In genomic region chr11:106131998-106132397, GRCh38 we compare ENCODE assay signal across 29 cellular contexts.
"Had no signal": no experiment of that assay in that cellular context is flagged by ENCODE, and none has a peak within 500 bp of the region (broad histone marks: within the 10 kb centered on the region; RNA-seq: fewer than 3 reads in every experiment).

No MANE protein-coding gene starts in this region.

- H3K27ac Mint-ChIP-seq: activated CD4-positive, alpha-beta T cell treated with anti-CD3 and anti-CD28 coated beads for 36 hours; activated CD8-positive, alpha-beta T cell treated with anti-CD3 and anti-CD28 coated beads, Interleukin-2, amount 10 ng/mL, durations not matched to agents 7 days and 5 days; activated naive CD4-positive, alpha-beta T cell treated with anti-CD3 and anti-CD28 coated beads, Interleukin-2, amount 50 U/mL, for 72 hours; activated naive CD8-positive, alpha-beta T cell treated with anti-CD3 and anti-CD28 coated beads, Interleukin-2, amount 50 U/mL, for 24 hours had no signal

- H3K36me3 Mint-ChIP-seq: activated naive CD4-positive, alpha-beta T cell treated with anti-CD3 and anti-CD28 coated beads, Interleukin-2, amount 50 U/mL, for 72 hours; brain had no signal

- H3K4me3 Mint-ChIP-seq: activated CD4-positive, alpha-beta T cell treated with anti-CD3 and anti-CD28 coated beads for 36 hours; activated CD8-positive, alpha-beta T cell treated with anti-CD3 and anti-CD28 coated beads, Interleukin-2, amount 10 ng/mL, durations not matched to agents 7 days and 5 days; activated naive CD8-positive, alpha-beta T cell treated with anti-CD3 and anti-CD28 coated beads, Interleukin-2, amount 50 U/mL, for 24 hours; activated T-cell treated with anti-CD3 and anti-CD28 coated beads, Interleukin-2, amount 50 U/mL, for 4 hours; brain; central memory CD8-positive, alpha-beta T cell had no signal

- H3K27ac ChIP-seq: SK-N-MC, VCaP had no signal

- H3K4me3 ChIP-seq: K562, SK-N-MC had no signal

- DNase-seq: activated CD4-positive, alpha-beta T cell treated with anti-CD3 and anti-CD28 coated beads for 36 hours; activated CD8-positive, alpha-beta memory T cell treated with anti-CD3 and anti-CD28 coated beads, Interleukin-2, amount 50 U/mL, for 48 hours; activated CD8-positive, alpha-beta T cell treated with anti-CD3 and anti-CD28 coated beads, Interleukin-2, amount 10 ng/mL, durations not matched to agents 7 days and 5 days; activated effector memory CD4-positive, alpha-beta T cell treated with anti-CD3 and anti-CD28 coated beads, Interleukin-2, amount 50 U/mL, for 16 hours; activated naive CD4-positive, alpha-beta T cell treated with Interleukin-2 at 50 U/mL for 16 hours; activated naive CD8-positive, alpha-beta T cell treated with anti-CD3 and anti-CD28 coated beads, Interleukin-2, amount 50 U/mL, for 24 hours; activated T-cell treated with anti-CD3 and anti-CD28 coated beads, Interleukin-2, amount 50 U/mL, for 4 hours; amygdala; Karpas-422; MM.1S; NCI-H146; NCI-H2029; NCI-H2107; NCI-H2171 treated with DMSO at 0.1 percent for 48 hours; NCI-H345; NCI-H510A; NCI-H82; NK-92 treated with Interleukin-12 subunit alpha and Interleukin-12 subunit beta, amount 100 ng/mL, for 24 hours; OCI-M1; RPMI8226; T-helper 1 cell had no signal

- H3K9me3 Mint-ChIP-seq: activated naive CD4-positive, alpha-beta T cell treated with anti-CD3 and anti-CD28 coated beads, Interleukin-2, amount 50 U/mL, for 72 hours; activated naive CD8-positive, alpha-beta T cell treated with anti-CD3 and anti-CD28 coated beads, Interleukin-2, amount 50 U/mL, for 24 hours; activated T-cell treated with anti-CD3 and anti-CD28 coated beads, Interleukin-2, amount 50 U/mL, for 4 hours; brain; central memory CD8-positive, alpha-beta T cell had no signal

- ATAC-seq: activated CD4-positive, alpha-beta T cell treated with anti-CD3 and anti-CD28 coated beads for 36 hours; activated CD8-positive, alpha-beta T cell treated with anti-CD3 and anti-CD28 coated beads, Interleukin-2, amount 10 ng/mL, durations not matched to agents 7 days and 5 days; activated naive CD8-positive, alpha-beta T cell treated with anti-CD3 and anti-CD28 coated beads, Interleukin-2, amount 50 U/mL, for 24 hours; activated T-cell treated with anti-CD3 and anti-CD28 coated beads, Interleukin-2, amount 50 U/mL, for 4 hours; K562; Panc1; Right ventricle myocardium inferior had no signal

- H3K4me1 Mint-ChIP-seq: activated CD4-positive, alpha-beta T cell treated with anti-CD3 and anti-CD28 coated beads for 36 hours; activated naive CD8-positive, alpha-beta T cell treated with anti-CD3 and anti-CD28 coated beads, Interleukin-2, amount 50 U/mL, for 24 hours; brain; central memory CD8-positive, alpha-beta T cell had no signal

- H3K27me3 Mint-ChIP-seq: brain had no signal
